12 cellular contexts compared by ENCODE assay signal in the genomic region with DNA sequence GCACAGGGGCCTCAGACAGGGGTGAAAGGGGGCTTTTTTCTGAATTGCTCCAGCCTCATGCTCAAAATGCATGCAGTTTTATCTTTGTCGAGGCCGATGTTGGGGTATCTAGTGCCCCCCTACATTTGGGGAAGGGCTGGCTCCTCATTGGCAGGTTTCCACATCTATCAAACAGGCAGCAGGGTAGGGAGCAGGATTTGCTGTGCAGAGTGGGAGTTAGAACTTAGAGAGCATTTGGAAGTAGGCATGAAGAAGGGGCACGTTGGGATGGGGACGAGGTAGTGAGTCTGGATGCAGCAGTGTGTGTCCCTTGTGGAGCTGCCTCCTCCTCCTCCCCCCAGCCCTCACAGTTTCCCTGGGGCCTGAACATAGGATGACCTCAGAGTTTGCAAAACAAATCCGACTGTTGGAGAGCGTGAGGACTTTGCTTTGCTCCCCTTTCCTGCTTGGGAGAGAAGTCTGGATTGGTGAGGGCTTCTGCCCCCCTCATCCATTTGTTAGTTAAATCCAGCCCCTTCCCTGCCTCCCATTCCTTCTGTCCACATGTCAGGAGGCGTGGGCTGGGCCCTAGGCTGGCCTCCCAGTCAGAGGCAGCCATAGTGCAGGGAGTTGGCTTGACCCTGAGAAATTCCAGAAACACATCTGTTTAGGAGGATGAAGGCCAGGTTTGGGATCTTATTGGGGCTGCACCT. TPM values are rescaled to one million over a fixed set of nuclear protein-coding genes. Genes with fewer than 3 reads are reported as not detected.
DNase-seq lines count a peak whose midpoint lies in the region; ATAC-seq and TF ChIP-seq lines count a peak whose summit lies in the region.
"Had no signal": no experiment of that assay in that cellular context is flagged by ENCODE, and none has a peak within 500 bp of the region (broad histone marks: within the 10 kb centered on the region; RNA-seq: fewer than 3 reads in every experiment).

No MANE protein-coding gene starts in this region.

- no peak for TF ChIP-seq CTCF in endodermal cell (conservative IDR thresholded peaks at IDR 0.05)

- H3K27ac Mint-ChIP-seq in endodermal cell: peak overlapping the region; percentile 10
- no peak overlapping the region for H3K27ac Mint-ChIP-seq in stimulated activated naive B cell treated with anti-CD40 and anti-IgM and Interleukin-4, amounts not matched to agents 10 μg/mL and 1 μg/mL and 100 μg/mL, for 72 hours

- H3K27me3 ChIP-seq in endodermal cell (ENCODE audit: control insufficient read depth, insufficient read depth, low read length, poor library complexity, severe bottlenecking): no peaks in the 10 kb centered on the region
- H3K27me3 ChIP-seq in mucosa of stomach (ENCODE audit: control insufficient read depth, insufficient read depth, low read length): no peaks in the 10 kb centered on the region

- H3K4me3 ChIP-seq in endodermal cell (ENCODE audit: low read length) (no peak overlapping the region), mucosa of stomach (ENCODE audit: low read length) (no peak overlapping the region)

- H3K36me3 ChIP-seq in endodermal cell (ENCODE audit: control insufficient read depth, insufficient read depth, low read length): no peaks in the 10 kb centered on the region
- H3K36me3 ChIP-seq in mucosa of stomach (ENCODE audit: control insufficient read depth, insufficient read depth, low read length): no peaks in the 10 kb centered on the region

- WGBS in endodermal cell (ENCODE audit: insufficient coverage in 1 of 2, insufficient read length in 1 of 2), 2 experiments: 53 to 76% methylated on average over 5 to 7 of the region's 7 CpGs

- peak; percentile 56 for DNase-seq in COR-L47 (lab: John Stamatoyannopoulos, UW)
- peak; percentile 38 for DNase-seq in NCI-H146 treated with DMSO at 0.1 percent for 48 hours (lab: John Stamatoyannopoulos, UW; ENCODE audit: unreplicated experiment)
- DNase-seq in endodermal cell: peak; percentile 76
- no peak for DNase-seq in DMS114 treated with DMSO at 0.1 percent for 48 hours (lab: John Stamatoyannopoulos, UW; ENCODE audit: unreplicated experiment)
- DNase-seq in activated T-cell treated with anti-CD3 and anti-CD28 coated beads, Interleukin-2, amount 50 U/mL, for 4 hours: no peak
- no peak for DNase-seq in stimulated activated naive B cell treated with anti-CD40 and anti-IgM and Interleukin-4, amounts not matched to agents 10 μg/mL and 1 μg/mL and 100 μg/mL, for 72 hours
- DNase-seq: activated CD8-positive, alpha-beta memory T cell treated with anti-CD3 and anti-CD28 coated beads, Interleukin-2, amount 50 U/mL, for 48 hours; DND-41 had no signal

- peak overlapping the region; percentile 60 for H3K27ac ChIP-seq in endodermal cell (ENCODE audit: low read depth, low read length)

- peaks cover 2% of the 10 kb centered on the region for H3K27me3 Mint-ChIP-seq in endodermal cell (ENCODE audit: insufficient read depth)
- no peaks in the 10 kb centered on the region for H3K27me3 Mint-ChIP-seq in activated T-cell treated with anti-CD3 and anti-CD28 coated beads, Interleukin-2, amount 50 U/mL, for 4 hours (ENCODE audit: low read depth)
- H3K27me3 Mint-ChIP-seq in stimulated activated naive B cell treated with anti-CD40 and anti-IgM and Interleukin-4, amounts not matched to agents 10 μg/mL and 1 μg/mL and 100 μg/mL, for 72 hours: peaks cover 11 to 19% of the 10 kb centered on the region in 2 donors

- H3K9me3 Mint-ChIP-seq in endodermal cell: no peaks in the 10 kb centered on the region
- H3K9me3 Mint-ChIP-seq in activated T-cell treated with anti-CD3 and anti-CD28 coated beads, Interleukin-2, amount 50 U/mL, for 4 hours: no peaks in the 10 kb centered on the region
- no peaks in the 10 kb centered on the region for H3K9me3 Mint-ChIP-seq in stimulated activated naive B cell treated with anti-CD40 and anti-IgM and Interleukin-4, amounts not matched to agents 10 μg/mL and 1 μg/mL and 100 μg/mL, for 72 hours

- H3K4me3 Mint-ChIP-seq in endodermal cell: no peak overlapping the region
- H3K4me3 Mint-ChIP-seq in activated T-cell treated with anti-CD3 and anti-CD28 coated beads, Interleukin-2, amount 50 U/mL, for 4 hours: no peak overlapping the region
- no peak overlapping the region for H3K4me3 Mint-ChIP-seq in stimulated activated naive B cell treated with anti-CD40 and anti-IgM and Interleukin-4, amounts not matched to agents 10 μg/mL and 1 μg/mL and 100 μg/mL, for 72 hours

- H3K9ac ChIP-seq in endodermal cell (ENCODE audit: extremely low read depth, low read length, poor library complexity, severe bottlenecking) (no peak overlapping the region), mucosa of stomach (ENCODE audit: low read length) (peak overlapping the region; percentile 59)

- H3K9me3 ChIP-seq in endodermal cell (ENCODE audit: control insufficient read depth, low read length) (no peaks in the 10 kb centered on the region), mucosa of stomach (ENCODE audit: control insufficient read depth, low read length) (no peaks in the 10 kb centered on the region)

- peaks cover 31% of the 10 kb centered on the region for H3K4me1 Mint-ChIP-seq in endodermal cell
- H3K4me1 Mint-ChIP-seq in activated T-cell treated with anti-CD3 and anti-CD28 coated beads, Interleukin-2, amount 50 U/mL, for 4 hours (ENCODE audit: low read depth): no peaks in the 10 kb centered on the region
- no peaks in the 10 kb centered on the region for H3K4me1 Mint-ChIP-seq in stimulated activated naive B cell treated with anti-CD40 and anti-IgM and Interleukin-4, amounts not matched to agents 10 μg/mL and 1 μg/mL and 100 μg/mL, for 72 hours

- H3K4me1 ChIP-seq in endodermal cell (ENCODE audit: control insufficient read depth, insufficient read depth, low read length) (peaks cover 2% of the 10 kb centered on the region), mucosa of stomach (ENCODE audit: control insufficient read depth, insufficient read depth, low read length) (peaks cover 60% of the 10 kb centered on the region)

- H3K36me3 Mint-ChIP-seq in endodermal cell (ENCODE audit: low read depth): no peaks in the 10 kb centered on the region
- no peaks in the 10 kb centered on the region for H3K36me3 Mint-ChIP-seq in activated T-cell treated with anti-CD3 and anti-CD28 coated beads, Interleukin-2, amount 50 U/mL, for 4 hours (ENCODE audit: insufficient read depth)
- no peaks in the 10 kb centered on the region for H3K36me3 Mint-ChIP-seq in stimulated activated naive B cell treated with anti-CD40 and anti-IgM and Interleukin-4, amounts not matched to agents 10 μg/mL and 1 μg/mL and 100 μg/mL, for 72 hours

- no peak for ATAC-seq in GM18868 (IDR thresholded peaks at IDR 0.05; ENCODE audit: unreplicated experiment)
- ATAC-seq in activated T-cell treated with anti-CD3 and anti-CD28 coated beads, Interleukin-2, amount 50 U/mL, for 4 hours: no peak
- ATAC-seq in stimulated activated naive B cell treated with anti-CD40 and anti-IgM and Interleukin-4, amounts not matched to agents 10 μg/mL and 1 μg/mL and 100 μg/mL, for 72 hours (replicated peaks): no peak

RNA-seq across cellular contexts. Expression of a gene that starts 36.9 kb away (rescaled TPM):
- total RNA-seq in endodermal cell: under 1 TPM in 1 of 2 donors, not detected in 1; 0.04 TPM
- 0.07 TPM for polyA plus RNA-seq in endodermal cell (2013, experiment 1 of 2)
- 0.12 TPM for polyA plus RNA-seq in endodermal cell (2013, experiment 2 of 2)
- not detected for total RNA-seq in activated T-cell treated with anti-CD3 and anti-CD28 coated beads, Interleukin-2, amount 50 U/mL, for 4 hours
- total RNA-seq: HT1080, osteocyte had no signal

RNA-seq across cellular contexts. Expression of a gene that starts 58.7 kb away (rescaled TPM):
- 10 to 100 TPM; 72.8 to 82.0 TPM for total RNA-seq in endodermal cell
- polyA plus RNA-seq in endodermal cell (2013, experiment 1 of 2): 52.4 TPM
- 54.7 TPM for polyA plus RNA-seq in endodermal cell (2013, experiment 2 of 2)
- total RNA-seq in activated T-cell treated with anti-CD3 and anti-CD28 coated beads, Interleukin-2, amount 50 U/mL, for 4 hours: 10 to 100 TPM; 48.9 to 55.0 (median 52.1) TPM

Comparison
In these comparisons a context has a peak if more than half of its experiments do, and no peak if none do; other contexts are left out.
1. DNase-seq: peak in COR-L47 (single experiment), NCI-H146 treated with DMSO at 0.1 percent for 48 hours (single experiment) and endodermal cell (single experiment); none in DMS114 treated with DMSO at 0.1 percent for 48 hours (single experiment), activated T-cell treated with anti-CD3 and anti-CD28 coated beads, Interleukin-2, amount 50 U/mL, for 4 hours (single experiment) and stimulated activated naive B cell treated with anti-CD40 and anti-IgM and Interleukin-4, amounts not matched to agents 10 μg/mL and 1 μg/mL and 100 μg/mL, for 72 hours (single experiment).